Comparison of ENCODE assay signal across 1 cellular context in genomic region chr20:31661625-31662371, GRCh38.
TF ChIP-seq lines count a peak whose summit lies in the region.

No MANE protein-coding gene starts in this region.

TF ChIP-seq in HepG2, 621 proteins besides CTCF, POLR2A, EP300 and RAD21 (continued from another document):
- TF ChIP-seq, protein P1, sequence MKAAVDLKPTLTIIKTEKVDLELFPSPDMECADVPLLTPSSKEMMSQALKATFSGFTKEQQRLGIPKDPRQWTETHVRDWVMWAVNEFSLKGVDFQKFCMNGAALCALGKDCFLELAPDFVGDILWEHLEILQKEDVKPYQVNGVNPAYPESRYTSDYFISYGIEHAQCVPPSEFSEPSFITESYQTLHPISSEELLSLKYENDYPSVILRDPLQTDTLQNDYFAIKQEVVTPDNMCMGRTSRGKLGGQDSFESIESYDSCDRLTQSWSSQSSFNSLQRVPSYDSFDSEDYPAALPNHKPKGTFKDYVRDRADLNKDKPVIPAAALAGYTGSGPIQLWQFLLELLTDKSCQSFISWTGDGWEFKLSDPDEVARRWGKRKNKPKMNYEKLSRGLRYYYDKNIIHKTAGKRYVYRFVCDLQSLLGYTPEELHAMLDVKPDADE (CRISPR knock-in tag; IDR thresholded peaks at IDR 0.05): no peak
